Comparison of ENCODE assay signal across 25 cellular contexts in genomic region chr5:133441166-133441815, GRCh38.
"Had no signal": no experiment of that assay in that cellular context is flagged by ENCODE, and none has a peak within 500 bp of the region (broad histone marks: within the 10 kb centered on the region; RNA-seq: fewer than 3 reads in every experiment).

No MANE protein-coding gene starts in this region.

- H3K27ac ChIP-seq: breast epithelium, SJSA1 had no signal

- H3K4me3 ChIP-seq: breast epithelium, SJSA1 had no signal

- H3K36me3 ChIP-seq: breast epithelium, SJSA1 had no signal

- H3K27me3 ChIP-seq: breast epithelium had no signal

- ATAC-seq: activated CD4-positive, CD25-positive, alpha-beta regulatory T cell treated with anti-CD3 and anti-CD28 coated beads, Interleukin-2, amount 50 U/mL, for 24 hours; Panc1; SK-N-SH treated with all-trans-retinoic acid at 6 μM for 48 hours had no signal

- H3K4me1 Mint-ChIP-seq: activated CD4-positive, alpha-beta T cell treated with anti-CD3 and anti-CD28 coated beads, Interleukin-2, amount 10 ng/mL, durations not matched to agents 24 days and 14 days; activated naive CD8-positive, alpha-beta T cell treated with anti-CD3 and anti-CD28 coated beads, Interleukin-2, amount 10 ng/mL, durations not matched to agents 7 days and 5 days; IgD-negative memory B cell had no signal

- H3K4me3 Mint-ChIP-seq: activated CD4-positive, alpha-beta T cell treated with anti-CD3 and anti-CD28 coated beads, Interleukin-2, amount 10 ng/mL, durations not matched to agents 24 days and 14 days; activated naive CD8-positive, alpha-beta T cell treated with anti-CD3 and anti-CD28 coated beads, Interleukin-2, amount 10 ng/mL, durations not matched to agents 7 days and 5 days; IgD-negative memory B cell had no signal

- H3K9me3 ChIP-seq: breast epithelium, SJSA1 had no signal

- H3K27ac Mint-ChIP-seq: activated CD4-positive, alpha-beta T cell treated with anti-CD3 and anti-CD28 coated beads, Interleukin-2, amount 10 ng/mL, durations not matched to agents 24 days and 14 days; activated naive CD8-positive, alpha-beta T cell treated with anti-CD3 and anti-CD28 coated beads, Interleukin-2, amount 10 ng/mL, durations not matched to agents 7 days and 5 days; IgD-negative memory B cell had no signal

- DNase-seq: activated CD4-positive, alpha-beta T cell treated with anti-CD3 and anti-CD28 coated beads, Interleukin-2, amount 10 ng/mL, durations not matched to agents 24 days and 14 days; activated CD4-positive, alpha-beta T cell treated with anti-CD3 and anti-CD28 coated beads, Interleukin-2, amount 50 U/mL, for 48 hours; activated naive CD4-positive, alpha-beta T cell treated with anti-CD3 and anti-CD28 coated beads, Interleukin-2, amount 50 U/mL, for 16 hours; activated naive CD8-positive, alpha-beta T cell treated with anti-CD3 and anti-CD28 coated beads, Interleukin-2, amount 10 ng/mL, durations not matched to agents 7 days and 5 days; activated T-cell treated with anti-CD3 and anti-CD28 coated beads, Interleukin-2, amount 50 U/mL, for 1 hour; aorta; central memory CD4-positive, alpha-beta T cell; KG1; NCI-H1105; NCI-H1436; NCI-H1694 treated with DMSO at 0.1 percent for 48 hours; NCI-H2029 treated with DMSO at 0.1 percent for 48 hours; NCI-H345; NCI-H510A; NCI-H526 treated with DMSO at 0.1 percent for 48 hours; NK-92 treated with Interleukin-12 subunit alpha and Interleukin-12 subunit beta, amount 100 ng/mL, for 24 hours; OCI-M1; SHP77; SW 1271 had no signal

- H3K36me3 Mint-ChIP-seq: activated naive CD8-positive, alpha-beta T cell treated with anti-CD3 and anti-CD28 coated beads, Interleukin-2, amount 10 ng/mL, durations not matched to agents 7 days and 5 days; IgD-negative memory B cell had no signal

- H3K4me1 ChIP-seq: breast epithelium, SJSA1 had no signal
